Comparison of ENCODE assay signal across 1 cellular context in the genomic region with DNA sequence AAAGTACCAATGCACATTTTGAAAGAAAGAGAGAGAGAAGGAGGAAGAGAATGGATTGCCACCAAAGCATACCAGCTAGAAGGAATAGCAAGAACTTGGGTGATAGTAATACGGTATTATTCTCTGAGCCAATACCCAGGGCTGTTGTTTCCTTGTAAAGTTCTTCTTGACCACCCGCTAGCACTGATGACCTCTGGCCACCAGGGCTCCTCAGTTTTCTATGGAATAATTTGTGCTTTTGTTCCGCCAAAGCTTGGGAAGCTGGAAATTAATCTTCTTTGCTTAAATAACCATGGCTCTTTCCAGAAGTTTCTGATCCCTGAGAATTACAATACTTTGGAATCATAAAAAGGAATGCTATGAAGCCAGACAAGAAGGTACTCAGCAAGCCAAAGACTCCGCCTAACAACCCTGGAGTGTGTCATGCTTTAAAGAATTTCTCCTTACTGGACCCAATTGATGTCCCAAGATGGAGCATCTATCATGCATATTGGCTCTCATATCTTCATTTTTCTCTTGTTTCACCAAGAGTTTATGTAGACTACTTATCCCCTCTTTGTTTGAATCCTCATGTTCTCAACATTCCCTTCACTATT.
TF ChIP-seq lines count a peak whose summit lies in the region.

No MANE protein-coding gene starts in this region.

TF ChIP-seq in HepG2, 621 proteins besides CTCF, POLR2A, EP300 and RAD21:
- TF ChIP-seq, protein P1, sequence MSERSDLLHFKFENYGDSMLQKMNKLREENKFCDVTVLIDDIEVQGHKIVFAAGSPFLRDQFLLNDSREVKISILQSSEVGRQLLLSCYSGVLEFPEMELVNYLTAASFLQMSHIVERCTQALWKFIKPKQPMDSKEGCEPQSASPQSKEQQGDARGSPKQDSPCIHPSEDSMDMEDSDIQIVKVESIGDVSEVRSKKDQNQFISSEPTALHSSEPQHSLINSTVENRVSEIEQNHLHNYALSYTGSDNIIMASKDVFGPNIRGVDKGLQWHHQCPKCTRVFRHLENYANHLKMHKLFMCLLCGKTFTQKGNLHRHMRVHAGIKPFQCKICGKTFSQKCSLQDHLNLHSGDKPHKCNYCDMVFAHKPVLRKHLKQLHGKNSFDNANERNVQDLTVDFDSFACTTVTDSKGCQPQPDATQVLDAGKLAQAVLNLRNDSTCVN (CRISPR knock-in tag; IDR thresholded peaks at IDR 0.05; ENCODE audit: borderline replicate concordance) = no peak
- peak; percentile 22; the same call in 1 of the 2 replicates for TF ChIP-seq STAG1 (CRISPR knock-in tag; IDR thresholded peaks at IDR 0.05)
